In the genomic region with DNA sequence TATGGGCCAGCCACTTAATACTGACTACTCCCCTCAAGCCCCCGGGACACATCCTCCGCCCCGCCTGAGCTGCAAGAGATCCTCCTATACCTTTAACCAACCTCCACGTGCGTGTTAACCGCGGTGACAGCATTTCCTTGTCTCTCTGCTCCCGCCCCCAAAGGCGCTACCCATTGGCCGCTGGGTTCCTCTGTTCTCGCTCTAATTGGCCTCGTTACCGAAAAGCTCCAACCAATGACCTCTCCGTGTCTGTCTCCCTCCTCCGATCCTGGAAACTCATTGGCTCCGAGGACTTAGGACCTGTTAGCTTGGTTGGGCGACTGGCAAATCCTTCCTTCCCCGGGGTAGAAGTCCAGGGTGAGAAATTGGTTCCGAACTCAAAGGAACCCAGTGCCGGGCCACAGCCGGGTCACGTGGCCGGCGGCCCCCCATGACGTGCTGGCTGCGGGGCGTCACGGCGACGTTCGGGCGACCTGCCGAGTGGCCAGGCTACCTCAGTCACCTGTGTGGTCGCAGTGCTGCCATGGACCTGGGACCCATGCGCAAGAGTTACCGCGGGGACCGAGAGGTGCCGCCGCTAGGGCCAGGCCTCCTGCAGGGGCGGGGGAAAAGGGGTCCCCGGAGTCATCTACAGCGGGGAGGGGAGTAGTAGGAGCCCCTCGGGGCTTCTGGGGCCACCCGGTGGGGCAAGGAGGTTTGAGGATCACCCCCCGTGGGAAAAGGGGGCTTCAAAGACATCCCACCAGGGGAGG, we compare ENCODE assay signal across 1 cellular context.
A peak's percentile ranks its signal among the peaks of the same experiment; 100 is the strongest.
TF ChIP-seq lines count a peak whose summit lies in the region.

A gene (plus strand): TSS at position 326 of the 752 bp plus-strand sequence. CDS start 105 bp downstream, at position 431.

TF ChIP-seq in HEK293, 187 proteins besides CTCF, POLR2A, EP300 and RAD21 (continued from another document):
- TF ChIP-seq, protein P1, sequence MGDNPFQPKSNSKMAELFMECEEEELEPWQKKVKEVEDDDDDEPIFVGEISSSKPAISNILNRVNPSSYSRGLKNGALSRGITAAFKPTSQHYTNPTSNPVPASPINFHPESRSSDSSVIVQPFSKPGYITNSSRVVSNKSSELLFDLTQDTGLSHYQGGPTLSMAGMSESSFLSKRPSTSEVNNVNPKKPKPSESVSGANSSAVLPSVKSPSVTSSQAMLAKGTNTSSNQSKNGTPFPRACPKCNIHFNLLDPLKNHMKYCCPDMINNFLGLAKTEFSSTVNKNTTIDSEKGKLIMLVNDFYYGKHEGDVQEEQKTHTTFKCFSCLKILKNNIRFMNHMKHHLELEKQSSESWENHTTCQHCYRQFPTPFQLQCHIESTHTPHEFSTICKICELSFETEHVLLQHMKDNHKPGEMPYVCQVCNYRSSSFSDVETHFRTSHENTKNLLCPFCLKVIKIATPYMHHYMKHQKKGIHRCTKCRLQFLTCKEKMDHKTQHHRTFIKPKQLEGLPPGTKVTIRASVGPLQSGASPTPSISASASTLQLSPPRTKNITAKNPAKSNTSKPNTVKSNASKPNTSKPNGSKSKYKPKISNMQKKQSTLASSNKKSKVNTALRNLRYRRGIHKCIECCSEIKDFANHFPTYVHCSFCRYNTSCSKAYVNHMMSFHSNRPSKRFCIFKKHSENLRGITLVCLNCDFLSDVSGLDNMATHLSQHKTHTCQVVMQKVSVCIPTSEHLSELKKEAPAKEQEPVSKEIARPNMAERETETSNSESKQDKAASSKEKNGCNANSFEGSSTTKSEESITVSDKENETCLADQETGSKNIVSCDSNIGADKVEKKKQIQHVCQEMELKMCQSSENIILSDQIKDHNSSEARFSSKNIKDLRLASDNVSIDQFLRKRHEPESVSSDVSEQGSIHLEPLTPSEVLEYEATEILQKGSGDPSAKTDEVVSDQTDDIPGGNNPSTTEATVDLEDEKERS (tag by site-specific recombination; IDR thresholded peaks at IDR 0.05): no peak
- TF ChIP-seq, protein P2, sequence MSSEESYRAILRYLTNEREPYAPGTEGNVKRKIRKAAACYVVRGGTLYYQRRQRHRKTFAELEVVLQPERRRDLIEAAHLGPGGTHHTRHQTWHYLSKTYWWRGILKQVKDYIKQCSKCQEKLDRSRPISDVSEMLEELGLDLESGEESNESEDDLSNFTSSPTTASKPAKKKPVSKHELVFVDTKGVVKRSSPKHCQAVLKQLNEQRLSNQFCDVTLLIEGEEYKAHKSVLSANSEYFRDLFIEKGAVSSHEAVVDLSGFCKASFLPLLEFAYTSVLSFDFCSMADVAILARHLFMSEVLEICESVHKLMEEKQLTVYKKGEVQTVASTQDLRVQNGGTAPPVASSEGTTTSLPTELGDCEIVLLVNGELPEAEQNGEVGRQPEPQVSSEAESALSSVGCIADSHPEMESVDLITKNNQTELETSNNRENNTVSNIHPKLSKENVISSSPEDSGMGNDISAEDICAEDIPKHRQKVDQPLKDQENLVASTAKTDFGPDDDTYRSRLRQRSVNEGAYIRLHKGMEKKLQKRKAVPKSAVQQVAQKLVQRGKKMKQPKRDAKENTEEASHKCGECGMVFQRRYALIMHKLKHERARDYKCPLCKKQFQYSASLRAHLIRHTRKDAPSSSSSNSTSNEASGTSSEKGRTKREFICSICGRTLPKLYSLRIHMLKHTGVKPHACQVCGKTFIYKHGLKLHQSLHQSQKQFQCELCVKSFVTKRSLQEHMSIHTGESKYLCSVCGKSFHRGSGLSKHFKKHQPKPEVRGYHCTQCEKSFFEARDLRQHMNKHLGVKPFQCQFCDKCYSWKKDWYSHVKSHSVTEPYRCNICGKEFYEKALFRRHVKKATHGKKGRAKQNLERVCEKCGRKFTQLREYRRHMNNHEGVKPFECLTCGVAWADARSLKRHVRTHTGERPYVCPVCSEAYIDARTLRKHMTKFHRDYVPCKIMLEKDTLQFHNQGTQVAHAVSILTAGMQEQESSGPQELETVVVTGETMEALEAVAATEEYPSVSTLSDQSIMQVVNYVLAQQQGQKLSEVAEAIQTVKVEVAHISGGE (tag by site-specific recombination; conservative IDR thresholded peaks at IDR 0.05; ENCODE audit: low read depth): peak; percentile 94
- TF ChIP-seq ZNF2 (tag by site-specific recombination; IDR thresholded peaks at IDR 0.05) (0 out of 2 replicates have a peak, but pooled peaks have one; percentile 19), KLF9 (tag by site-specific recombination; IDR thresholded peaks at IDR 0.05; ENCODE audit: low read depth) (peak; percentile 36; the same call in 1 of the 2 replicates), ZNF514 (tag by site-specific recombination; IDR thresholded peaks at IDR 0.05) (no peak), SCRT2 (tag by site-specific recombination; IDR thresholded peaks at IDR 0.05) (peak; percentile 99), TRIM28 (IDR thresholded peaks at IDR 0.05; ENCODE audit: borderline replicate concordance, low read length) (peak; percentile 81; the same call in 1 of the 2 replicates), ZNF324 (tag by site-specific recombination; IDR thresholded peaks at IDR 0.05) (peak; percentile 18; the same call in 1 of the 2 replicates), ZNF670 (tag by site-specific recombination; IDR thresholded peaks at IDR 0.05; ENCODE audit: low read depth) (no peak), ZBTB21 (tag by site-specific recombination; IDR thresholded peaks at IDR 0.05) (0 out of 2 replicates have a peak, but pooled peaks have one; percentile 50), BCL11B (tag by site-specific recombination; IDR thresholded peaks at IDR 0.05; ENCODE audit: low read depth) (peak; percentile 87), ZNF423 (tag by site-specific recombination; IDR thresholded peaks at IDR 0.05) (peak; percentile 73), GLI2 (tag by site-specific recombination; IDR thresholded peaks at IDR 0.05; ENCODE audit: borderline replicate concordance, low read depth) (no peak), SETDB1 (IDR thresholded peaks at IDR 0.05; ENCODE audit: insufficient read length, low read length) (peak; percentile 70), ZNF433 (tag by site-specific recombination; IDR thresholded peaks at IDR 0.05; ENCODE audit: low read depth) (no peak)
- TF ChIP-seq, protein P3, sequence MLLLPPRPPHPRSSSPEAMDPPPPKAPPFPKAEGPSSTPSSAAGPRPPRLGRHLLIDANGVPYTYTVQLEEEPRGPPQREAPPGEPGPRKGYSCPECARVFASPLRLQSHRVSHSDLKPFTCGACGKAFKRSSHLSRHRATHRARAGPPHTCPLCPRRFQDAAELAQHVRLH (tag by site-specific recombination; IDR thresholded peaks at IDR 0.05): peak; percentile 85; the same call in 1 of the 2 replicates
- TF ChIP-seq, protein P4, sequence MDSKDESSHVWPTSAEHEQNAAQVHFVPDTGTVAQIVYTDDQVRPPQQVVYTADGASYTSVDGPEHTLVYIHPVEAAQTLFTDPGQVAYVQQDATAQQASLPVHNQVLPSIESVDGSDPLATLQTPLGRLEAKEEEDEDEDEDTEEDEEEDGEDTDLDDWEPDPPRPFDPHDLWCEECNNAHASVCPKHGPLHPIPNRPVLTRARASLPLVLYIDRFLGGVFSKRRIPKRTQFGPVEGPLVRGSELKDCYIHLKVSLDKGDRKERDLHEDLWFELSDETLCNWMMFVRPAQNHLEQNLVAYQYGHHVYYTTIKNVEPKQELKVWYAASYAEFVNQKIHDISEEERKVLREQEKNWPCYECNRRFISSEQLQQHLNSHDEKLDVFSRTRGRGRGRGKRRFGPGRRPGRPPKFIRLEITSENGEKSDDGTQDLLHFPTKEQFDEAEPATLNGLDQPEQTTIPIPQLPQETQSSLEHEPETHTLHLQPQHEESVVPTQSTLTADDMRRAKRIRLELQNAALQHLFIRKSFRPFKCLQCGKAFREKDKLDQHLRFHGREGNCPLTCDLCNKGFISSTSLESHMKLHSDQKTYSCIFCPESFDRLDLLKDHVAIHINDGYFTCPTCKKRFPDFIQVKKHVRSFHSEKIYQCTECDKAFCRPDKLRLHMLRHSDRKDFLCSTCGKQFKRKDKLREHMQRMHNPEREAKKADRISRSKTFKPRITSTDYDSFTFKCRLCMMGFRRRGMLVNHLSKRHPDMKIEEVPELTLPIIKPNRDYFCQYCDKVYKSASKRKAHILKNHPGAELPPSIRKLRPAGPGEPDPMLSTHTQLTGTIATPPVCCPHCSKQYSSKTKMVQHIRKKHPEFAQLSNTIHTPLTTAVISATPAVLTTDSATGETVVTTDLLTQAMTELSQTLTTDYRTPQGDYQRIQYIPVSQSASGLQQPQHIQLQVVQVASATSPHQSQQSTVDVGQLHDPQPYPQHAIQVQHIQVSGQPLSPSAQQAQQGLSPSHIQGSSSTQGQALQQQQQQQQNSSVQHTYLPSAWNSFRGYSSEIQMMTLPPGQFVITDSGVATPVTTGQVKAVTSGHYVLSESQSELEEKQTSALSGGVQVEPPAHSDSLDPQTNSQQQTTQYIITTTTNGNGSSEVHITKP (tag by site-specific recombination; IDR thresholded peaks at IDR 0.05): peak; percentile 86
- TF ChIP-seq, protein P5, sequence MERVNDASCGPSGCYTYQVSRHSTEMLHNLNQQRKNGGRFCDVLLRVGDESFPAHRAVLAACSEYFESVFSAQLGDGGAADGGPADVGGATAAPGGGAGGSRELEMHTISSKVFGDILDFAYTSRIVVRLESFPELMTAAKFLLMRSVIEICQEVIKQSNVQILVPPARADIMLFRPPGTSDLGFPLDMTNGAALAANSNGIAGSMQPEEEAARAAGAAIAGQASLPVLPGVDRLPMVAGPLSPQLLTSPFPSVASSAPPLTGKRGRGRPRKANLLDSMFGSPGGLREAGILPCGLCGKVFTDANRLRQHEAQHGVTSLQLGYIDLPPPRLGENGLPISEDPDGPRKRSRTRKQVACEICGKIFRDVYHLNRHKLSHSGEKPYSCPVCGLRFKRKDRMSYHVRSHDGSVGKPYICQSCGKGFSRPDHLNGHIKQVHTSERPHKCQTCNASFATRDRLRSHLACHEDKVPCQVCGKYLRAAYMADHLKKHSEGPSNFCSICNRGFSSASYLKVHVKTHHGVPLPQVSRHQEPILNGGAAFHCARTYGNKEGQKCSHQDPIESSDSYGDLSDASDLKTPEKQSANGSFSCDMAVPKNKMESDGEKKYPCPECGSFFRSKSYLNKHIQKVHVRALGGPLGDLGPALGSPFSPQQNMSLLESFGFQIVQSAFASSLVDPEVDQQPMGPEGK (tag by site-specific recombination; IDR thresholded peaks at IDR 0.05): peak; percentile 68
